ENCODE assay signal across 1 cellular context in the genomic region with DNA sequence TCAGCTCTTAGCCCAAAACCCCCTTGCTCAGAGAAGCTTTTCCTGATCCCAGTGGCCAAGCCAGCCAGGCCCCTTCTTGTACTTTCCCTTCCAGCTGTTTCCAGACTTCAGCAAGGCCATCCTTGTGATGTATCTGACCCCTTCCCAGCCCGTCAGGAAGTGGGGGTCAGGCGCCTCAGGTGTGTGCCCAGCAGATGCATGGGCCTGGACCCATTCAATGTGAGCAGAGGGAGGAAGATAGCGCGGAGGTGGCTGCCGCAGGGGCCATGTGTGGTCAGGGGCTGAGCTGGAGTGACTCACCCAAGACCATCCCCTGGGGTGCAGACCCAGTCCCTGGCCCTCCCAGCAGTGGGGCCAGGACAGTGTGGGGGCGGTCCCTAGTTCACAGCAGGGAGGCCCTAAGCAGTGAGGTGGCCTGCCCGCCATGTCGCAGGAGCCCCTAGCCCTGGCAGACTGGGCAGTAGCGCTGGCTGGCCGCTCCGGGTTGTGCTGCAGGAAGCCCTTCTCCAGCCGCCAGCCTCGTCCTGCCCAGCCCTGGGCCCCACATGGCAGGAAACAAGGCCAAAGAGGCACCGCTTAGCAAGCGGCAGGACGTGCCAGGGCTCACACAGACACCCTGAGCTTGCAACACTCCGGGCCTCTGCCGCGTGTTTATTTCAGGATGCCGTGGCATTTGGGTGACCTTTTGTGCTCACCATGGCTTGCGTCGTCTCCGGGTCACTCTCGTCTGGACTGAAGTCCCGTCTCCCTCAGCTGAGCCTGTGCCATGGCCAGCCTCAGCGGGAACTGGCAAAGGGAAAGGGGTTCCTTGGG.
A peak's percentile ranks its signal among the peaks of the same experiment; 100 is the strongest.
TF ChIP-seq lines count a peak whose summit lies in the region.

No MANE protein-coding gene starts in this region.

TF ChIP-seq in HepG2, 621 proteins besides CTCF, POLR2A, EP300 and RAD21 (continued from another document and continues in another):
- TF ChIP-seq, protein P1, sequence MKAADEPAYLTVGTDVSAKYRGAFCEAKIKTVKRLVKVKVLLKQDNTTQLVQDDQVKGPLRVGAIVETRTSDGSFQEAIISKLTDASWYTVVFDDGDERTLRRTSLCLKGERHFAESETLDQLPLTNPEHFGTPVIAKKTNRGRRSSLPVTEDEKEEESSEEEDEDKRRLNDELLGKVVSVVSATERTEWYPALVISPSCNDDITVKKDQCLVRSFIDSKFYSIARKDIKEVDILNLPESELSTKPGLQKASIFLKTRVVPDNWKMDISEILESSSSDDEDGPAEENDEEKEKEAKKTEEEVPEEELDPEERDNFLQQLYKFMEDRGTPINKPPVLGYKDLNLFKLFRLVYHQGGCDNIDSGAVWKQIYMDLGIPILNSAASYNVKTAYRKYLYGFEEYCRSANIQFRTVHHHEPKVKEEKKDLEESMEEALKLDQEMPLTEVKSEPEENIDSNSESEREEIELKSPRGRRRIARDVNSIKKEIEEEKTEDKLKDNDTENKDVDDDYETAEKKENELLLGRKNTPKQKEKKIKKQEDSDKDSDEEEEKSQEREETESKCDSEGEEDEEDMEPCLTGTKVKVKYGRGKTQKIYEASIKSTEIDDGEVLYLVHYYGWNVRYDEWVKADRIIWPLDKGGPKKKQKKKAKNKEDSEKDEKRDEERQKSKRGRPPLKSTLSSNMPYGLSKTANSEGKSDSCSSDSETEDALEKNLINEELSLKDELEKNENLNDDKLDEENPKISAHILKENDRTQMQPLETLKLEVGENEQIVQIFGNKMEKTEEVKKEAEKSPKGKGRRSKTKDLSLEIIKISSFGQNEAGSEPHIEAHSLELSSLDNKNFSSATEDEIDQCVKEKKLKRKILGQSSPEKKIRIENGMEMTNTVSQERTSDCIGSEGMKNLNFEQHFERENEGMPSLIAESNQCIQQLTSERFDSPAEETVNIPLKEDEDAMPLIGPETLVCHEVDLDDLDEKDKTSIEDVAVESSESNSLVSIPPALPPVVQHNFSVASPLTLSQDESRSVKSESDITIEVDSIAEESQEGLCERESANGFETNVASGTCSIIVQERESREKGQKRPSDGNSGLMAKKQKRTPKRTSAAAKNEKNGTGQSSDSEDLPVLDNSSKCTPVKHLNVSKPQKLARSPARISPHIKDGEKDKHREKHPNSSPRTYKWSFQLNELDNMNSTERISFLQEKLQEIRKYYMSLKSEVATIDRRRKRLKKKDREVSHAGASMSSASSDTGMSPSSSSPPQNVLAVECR (CRISPR knock-in tag; IDR thresholded peaks at IDR 0.05; ENCODE audit: borderline replicate concordance): peak; percentile 48; the same call in 1 of the 2 replicates
- TF ChIP-seq PAWR (CRISPR knock-in tag; IDR thresholded peaks at IDR 0.05; ENCODE audit: borderline replicate concordance): no peak
- no peak for TF ChIP-seq JARID2 (CRISPR knock-in tag; IDR thresholded peaks at IDR 0.05; ENCODE audit: insufficient replicate concordance)
- peak; percentile 92 for TF ChIP-seq ZC3H13 (CRISPR knock-in tag; IDR thresholded peaks at IDR 0.05)
- TF ChIP-seq HOXD1 (CRISPR knock-in tag; IDR thresholded peaks at IDR 0.05): peak; percentile 88; the same call in 1 of the 2 replicates
- TF ChIP-seq, protein P2, sequence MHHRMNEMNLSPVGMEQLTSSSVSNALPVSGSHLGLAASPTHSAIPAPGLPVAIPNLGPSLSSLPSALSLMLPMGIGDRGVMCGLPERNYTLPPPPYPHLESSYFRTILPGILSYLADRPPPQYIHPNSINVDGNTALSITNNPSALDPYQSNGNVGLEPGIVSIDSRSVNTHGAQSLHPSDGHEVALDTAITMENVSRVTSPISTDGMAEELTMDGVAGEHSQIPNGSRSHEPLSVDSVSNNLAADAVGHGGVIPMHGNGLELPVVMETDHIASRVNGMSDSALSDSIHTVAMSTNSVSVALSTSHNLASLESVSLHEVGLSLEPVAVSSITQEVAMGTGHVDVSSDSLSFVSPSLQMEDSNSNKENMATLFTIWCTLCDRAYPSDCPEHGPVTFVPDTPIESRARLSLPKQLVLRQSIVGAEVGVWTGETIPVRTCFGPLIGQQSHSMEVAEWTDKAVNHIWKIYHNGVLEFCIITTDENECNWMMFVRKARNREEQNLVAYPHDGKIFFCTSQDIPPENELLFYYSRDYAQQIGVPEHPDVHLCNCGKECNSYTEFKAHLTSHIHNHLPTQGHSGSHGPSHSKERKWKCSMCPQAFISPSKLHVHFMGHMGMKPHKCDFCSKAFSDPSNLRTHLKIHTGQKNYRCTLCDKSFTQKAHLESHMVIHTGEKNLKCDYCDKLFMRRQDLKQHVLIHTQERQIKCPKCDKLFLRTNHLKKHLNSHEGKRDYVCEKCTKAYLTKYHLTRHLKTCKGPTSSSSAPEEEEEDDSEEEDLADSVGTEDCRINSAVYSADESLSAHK (CRISPR knock-in tag; IDR thresholded peaks at IDR 0.05; ENCODE audit: borderline replicate concordance): no peak
- no peak for TF ChIP-seq ZNF496 (CRISPR knock-in tag; IDR thresholded peaks at IDR 0.05; ENCODE audit: insufficient replicate concordance)
- 0 out of 2 replicates have a peak, but pooled peaks have one; percentile 55 for TF ChIP-seq ZNF136 (CRISPR knock-in tag; IDR thresholded peaks at IDR 0.05; ENCODE audit: low read depth)
- TF ChIP-seq, protein P3, sequence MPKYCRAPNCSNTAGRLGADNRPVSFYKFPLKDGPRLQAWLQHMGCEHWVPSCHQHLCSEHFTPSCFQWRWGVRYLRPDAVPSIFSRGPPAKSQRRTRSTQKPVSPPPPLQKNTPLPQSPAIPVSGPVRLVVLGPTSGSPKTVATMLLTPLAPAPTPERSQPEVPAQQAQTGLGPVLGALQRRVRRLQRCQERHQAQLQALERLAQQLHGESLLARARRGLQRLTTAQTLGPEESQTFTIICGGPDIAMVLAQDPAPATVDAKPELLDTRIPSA (CRISPR knock-in tag; IDR thresholded peaks at IDR 0.05; ENCODE audit: borderline replicate concordance): no peak; the same call in 1 of the 2 replicates
- no peak for TF ChIP-seq BORCS8-MEF2B (CRISPR knock-in tag; IDR thresholded peaks at IDR 0.05)
- no peak for TF ChIP-seq SMC3 (IDR thresholded peaks at IDR 0.05; ENCODE audit: low read length)
- no peak for TF ChIP-seq FOXM1 (CRISPR knock-in tag; IDR thresholded peaks at IDR 0.05)
- peak; percentile 91 for TF ChIP-seq GATAD2A (CRISPR knock-in tag; IDR thresholded peaks at IDR 0.05)
- peak; percentile 97 for TF ChIP-seq FOXO1 (CRISPR knock-in tag; IDR thresholded peaks at IDR 0.05)
- TF ChIP-seq, protein P4, sequence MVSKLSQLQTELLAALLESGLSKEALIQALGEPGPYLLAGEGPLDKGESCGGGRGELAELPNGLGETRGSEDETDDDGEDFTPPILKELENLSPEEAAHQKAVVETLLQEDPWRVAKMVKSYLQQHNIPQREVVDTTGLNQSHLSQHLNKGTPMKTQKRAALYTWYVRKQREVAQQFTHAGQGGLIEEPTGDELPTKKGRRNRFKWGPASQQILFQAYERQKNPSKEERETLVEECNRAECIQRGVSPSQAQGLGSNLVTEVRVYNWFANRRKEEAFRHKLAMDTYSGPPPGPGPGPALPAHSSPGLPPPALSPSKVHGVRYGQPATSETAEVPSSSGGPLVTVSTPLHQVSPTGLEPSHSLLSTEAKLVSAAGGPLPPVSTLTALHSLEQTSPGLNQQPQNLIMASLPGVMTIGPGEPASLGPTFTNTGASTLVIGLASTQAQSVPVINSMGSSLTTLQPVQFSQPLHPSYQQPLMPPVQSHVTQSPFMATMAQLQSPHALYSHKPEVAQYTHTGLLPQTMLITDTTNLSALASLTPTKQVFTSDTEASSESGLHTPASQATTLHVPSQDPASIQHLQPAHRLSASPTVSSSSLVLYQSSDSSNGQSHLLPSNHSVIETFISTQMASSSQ (IDR thresholded peaks at IDR 0.05; ENCODE audit: low read depth): no peak
- TF ChIP-seq, protein P4 (CRISPR knock-in tag; IDR thresholded peaks at IDR 0.05; ENCODE audit: borderline replicate concordance): peak; percentile 43; the same call in 1 of the 2 replicates
- TF ChIP-seq, protein P5, sequence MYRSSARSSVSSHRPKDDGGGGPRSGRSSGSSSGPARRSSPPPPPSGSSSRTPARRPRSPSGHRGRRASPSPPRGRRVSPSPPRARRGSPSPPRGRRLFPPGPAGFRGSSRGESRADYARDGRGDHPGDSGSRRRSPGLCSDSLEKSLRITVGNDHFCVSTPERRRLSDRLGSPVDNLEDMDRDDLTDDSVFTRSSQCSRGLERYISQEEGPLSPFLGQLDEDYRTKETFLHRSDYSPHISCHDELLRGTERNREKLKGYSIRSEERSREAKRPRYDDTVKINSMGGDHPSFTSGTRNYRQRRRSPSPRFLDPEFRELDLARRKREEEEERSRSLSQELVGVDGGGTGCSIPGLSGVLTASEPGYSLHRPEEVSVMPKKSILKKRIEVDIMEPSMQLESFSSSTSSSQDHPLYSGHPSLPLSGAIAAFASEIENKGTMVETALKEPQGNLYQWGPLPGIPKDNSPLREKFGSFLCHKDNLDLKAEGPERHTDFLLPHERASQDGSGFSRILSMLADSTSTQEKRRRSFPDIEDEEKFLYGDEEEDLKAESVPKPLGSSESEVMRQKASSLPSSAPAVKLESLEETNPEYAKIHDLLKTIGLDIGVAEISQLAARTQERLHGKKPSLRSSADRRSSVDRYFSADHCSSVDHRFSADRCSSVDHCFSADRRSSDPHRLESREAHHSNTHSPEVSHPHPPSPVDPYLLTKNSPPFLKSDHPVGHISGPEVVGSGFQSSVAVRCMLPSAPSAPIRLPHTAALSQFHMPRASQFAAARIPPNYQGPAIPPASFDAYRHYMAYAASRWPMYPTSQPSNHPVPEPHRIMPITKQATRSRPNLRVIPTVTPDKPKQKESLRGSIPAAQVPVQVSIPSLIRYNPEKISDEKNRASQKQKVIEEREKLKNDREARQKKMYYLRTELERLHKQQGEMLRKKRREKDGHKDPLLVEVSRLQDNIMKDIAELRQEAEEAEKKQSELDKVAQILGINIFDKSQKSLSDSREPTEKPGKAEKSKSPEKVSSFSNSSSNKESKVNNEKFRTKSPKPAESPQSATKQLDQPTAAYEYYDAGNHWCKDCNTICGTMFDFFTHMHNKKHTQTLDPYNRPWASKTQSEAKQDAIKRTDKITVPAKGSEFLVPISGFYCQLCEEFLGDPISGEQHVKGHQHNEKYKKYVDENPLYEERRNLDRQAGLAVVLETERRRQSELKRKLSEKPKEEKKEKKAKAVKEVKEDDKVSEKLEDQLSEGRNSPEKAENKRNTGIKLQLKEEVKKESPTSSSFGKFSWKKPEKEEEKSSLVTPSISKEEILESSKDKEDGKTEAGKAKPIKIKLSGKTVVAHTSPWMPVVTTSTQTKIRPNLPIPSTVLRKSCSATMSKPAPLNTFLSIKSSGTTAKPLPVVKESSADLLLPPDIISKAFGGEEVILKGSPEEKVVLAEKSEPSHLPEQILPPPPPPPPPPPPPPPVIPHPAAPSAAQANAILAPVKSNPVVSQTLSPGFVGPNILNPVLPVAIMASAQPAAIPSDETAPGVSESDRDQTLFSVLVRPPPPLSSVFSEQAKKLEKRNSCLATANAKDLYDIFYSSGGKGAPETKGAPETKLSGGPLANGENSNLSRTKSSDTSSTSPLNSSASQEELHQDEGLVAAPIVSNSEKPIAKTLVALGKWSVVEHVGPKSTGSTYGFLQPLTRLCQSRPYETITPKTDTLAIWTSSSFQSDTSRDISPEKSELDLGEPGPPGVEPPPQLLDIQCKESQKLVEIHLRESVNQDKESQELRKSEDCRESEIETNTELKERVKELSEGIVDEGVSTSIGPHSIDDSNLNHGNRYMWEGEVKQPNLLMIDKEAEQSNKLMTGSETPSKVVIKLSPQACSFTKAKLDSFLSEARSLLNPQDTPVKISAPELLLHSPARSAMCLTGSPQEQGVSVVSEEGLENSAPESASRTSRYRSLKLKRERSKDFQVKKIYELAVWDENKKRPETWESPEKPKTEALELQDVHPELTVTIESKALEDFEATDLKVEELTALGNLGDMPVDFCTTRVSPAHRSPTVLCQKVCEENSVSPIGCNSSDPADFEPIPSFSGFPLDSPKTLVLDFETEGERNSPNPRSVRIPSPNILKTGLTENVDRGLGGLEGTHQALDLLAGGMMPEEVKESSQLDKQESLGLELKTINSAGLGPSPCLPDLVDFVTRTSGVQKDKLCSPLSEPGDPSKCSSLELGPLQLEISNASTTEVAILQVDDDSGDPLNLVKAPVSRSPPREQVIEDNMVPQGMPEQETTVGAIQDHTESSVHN (CRISPR knock-in tag; IDR thresholded peaks at IDR 0.05): peak; percentile 82; the same call in 1 of the 2 replicates
- TF ChIP-seq, protein P6, sequence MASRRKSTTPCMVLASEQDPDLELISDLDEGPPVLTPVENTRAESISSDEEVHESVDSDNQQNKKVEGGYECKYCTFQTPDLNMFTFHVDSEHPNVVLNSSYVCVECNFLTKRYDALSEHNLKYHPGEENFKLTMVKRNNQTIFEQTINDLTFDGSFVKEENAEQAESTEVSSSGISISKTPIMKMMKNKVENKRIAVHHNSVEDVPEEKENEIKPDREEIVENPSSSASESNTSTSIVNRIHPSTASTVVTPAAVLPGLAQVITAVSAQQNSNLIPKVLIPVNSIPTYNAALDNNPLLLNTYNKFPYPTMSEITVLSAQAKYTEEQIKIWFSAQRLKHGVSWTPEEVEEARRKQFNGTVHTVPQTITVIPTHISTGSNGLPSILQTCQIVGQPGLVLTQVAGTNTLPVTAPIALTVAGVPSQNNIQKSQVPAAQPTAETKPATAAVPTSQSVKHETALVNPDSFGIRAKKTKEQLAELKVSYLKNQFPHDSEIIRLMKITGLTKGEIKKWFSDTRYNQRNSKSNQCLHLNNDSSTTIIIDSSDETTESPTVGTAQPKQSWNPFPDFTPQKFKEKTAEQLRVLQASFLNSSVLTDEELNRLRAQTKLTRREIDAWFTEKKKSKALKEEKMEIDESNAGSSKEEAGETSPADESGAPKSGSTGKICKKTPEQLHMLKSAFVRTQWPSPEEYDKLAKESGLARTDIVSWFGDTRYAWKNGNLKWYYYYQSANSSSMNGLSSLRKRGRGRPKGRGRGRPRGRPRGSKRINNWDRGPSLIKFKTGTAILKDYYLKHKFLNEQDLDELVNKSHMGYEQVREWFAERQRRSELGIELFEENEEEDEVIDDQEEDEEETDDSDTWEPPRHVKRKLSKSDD (CRISPR knock-in tag; IDR thresholded peaks at IDR 0.05; ENCODE audit: low read depth): peak; percentile 91; the same call in 1 of the 2 replicates
- no peak for TF ChIP-seq ZNF121 (CRISPR knock-in tag; IDR thresholded peaks at IDR 0.05)
- TF ChIP-seq CEBPB (IDR thresholded peaks at IDR 0.05; ENCODE audit: borderline replicate concordance, low read depth, low read length): peak; percentile 91; the same call in 1 of the 2 replicates
- no peak; the same call in 1 of the 2 replicates for TF ChIP-seq SP2 (CRISPR knock-in tag; IDR thresholded peaks at IDR 0.05)
- TF ChIP-seq ZNF530 (CRISPR knock-in tag; IDR thresholded peaks at IDR 0.05; ENCODE audit: low read depth): no peak
- TF ChIP-seq CBX5 (CRISPR knock-in tag; IDR thresholded peaks at IDR 0.05; ENCODE audit: borderline replicate concordance): peak; percentile 81; the same call in 1 of the 2 replicates
- peak; percentile 52; the same call in 1 of the 2 replicates for TF ChIP-seq ZMYM4 (CRISPR knock-in tag; IDR thresholded peaks at IDR 0.05)
- no peak; the same call in 1 of the 2 replicates for TF ChIP-seq RFXAP (CRISPR knock-in tag; IDR thresholded peaks at IDR 0.05; ENCODE audit: borderline replicate concordance)
- TF ChIP-seq KLF15 (CRISPR knock-in tag; IDR thresholded peaks at IDR 0.05; ENCODE audit: borderline replicate concordance): no peak
- no peak for TF ChIP-seq THYN1 (CRISPR knock-in tag; IDR thresholded peaks at IDR 0.05; ENCODE audit: borderline replicate concordance, low read depth)
